ENCODE assay signal across 1 cellular context in the genomic region with DNA sequence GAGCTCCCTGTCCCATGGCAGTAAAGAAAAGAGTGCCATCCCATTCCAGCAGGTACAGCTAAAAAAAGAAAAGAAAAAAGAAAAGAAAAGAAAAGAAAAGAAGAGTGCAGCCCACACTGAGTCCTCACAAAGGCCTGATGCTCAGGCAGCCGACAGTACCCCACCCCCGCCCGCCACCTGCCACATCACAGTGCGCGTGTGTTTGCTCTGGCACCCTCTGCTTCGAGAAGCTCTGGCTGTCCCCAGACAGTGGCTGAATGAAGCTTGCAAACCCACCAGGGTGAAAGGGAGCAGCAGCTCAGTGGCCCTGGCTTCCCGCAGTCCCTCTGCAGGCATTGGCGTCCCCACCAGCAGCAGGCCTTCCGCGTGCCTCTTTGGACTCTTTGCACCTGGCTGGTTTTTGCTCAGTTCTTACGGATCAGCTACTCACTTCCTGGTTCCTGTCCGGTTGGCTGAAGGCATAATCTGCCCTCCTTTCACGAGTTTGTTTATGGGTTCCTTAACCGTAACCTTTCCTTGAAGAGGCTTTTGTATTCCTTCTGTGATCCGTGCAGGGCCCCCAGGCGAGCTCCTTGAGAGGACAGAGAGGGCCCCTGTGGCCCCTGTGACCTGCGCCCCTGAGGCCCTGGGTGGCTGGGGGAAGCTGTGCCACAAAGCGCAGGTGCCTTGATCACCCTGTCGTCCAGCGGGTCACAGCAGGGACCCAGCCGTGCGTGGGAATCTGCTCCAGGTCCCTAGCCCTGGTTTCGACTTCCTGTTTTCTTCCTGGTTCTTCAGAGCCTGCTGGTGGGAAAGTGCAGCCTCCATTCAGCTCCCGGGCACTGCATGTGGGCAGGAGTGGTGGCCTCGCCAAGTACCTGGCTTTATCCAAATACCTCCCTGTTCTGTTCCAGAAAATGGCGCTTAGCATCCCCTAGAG.
TF ChIP-seq lines count a peak whose summit lies in the region.

No MANE protein-coding gene starts in this region.

TF ChIP-seq in endothelial cell of umbilical vein, 7 proteins besides CTCF, POLR2A, EP300 and RAD21 (continued from another document):
- TF ChIP-seq JUN (IDR thresholded peaks at IDR 0.05; ENCODE audit: borderline replicate concordance, insufficient read depth, insufficient read length, low read depth) (no peak), FOS (IDR thresholded peaks at IDR 0.05; ENCODE audit: borderline replicate concordance, insufficient read depth, low read length) (no peak), EZH2 (IDR thresholded peaks at IDR 0.05; ENCODE audit: borderline replicate concordance, low read depth, low read length, severe bottlenecking) (no peak)
